In the genomic region with DNA sequence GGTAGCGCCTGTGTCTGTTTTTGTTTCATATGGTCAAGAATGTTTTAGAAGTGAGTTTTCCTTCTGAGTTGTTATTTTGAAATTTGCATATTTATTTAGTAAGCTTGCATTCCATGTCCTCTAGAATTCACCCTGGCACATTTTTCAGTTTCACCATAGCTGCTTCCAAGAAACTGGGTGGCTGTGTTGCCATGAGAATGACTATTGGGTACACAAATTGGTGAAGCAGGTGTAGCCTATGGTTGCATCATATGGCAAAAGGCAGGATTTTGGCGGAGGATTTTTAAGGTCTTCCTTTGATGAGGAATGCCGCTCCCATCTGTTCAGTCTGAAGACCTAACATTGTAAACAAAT, we compare ENCODE assay signal across 8 cellular contexts. TPM values are rescaled to one million over a fixed set of nuclear protein-coding genes. Genes with fewer than 3 reads are reported as not detected.
A peak's percentile ranks its signal among the peaks of the same experiment; 100 is the strongest.
DNase-seq lines count a peak whose midpoint lies in the region; ATAC-seq, FAIRE-seq and TF ChIP-seq lines count a peak whose summit lies in the region.

No MANE protein-coding gene starts in this region.

- peaks cover 63% of the 10 kb centered on the region for H3K79me2 ChIP-seq in GM23248 (ENCODE audit: insufficient read depth)

- TF ChIP-seq CTCF in esophagus squamous epithelium (IDR thresholded peaks at IDR 0.05) (no peak), retinal pigment epithelial cell (conservative IDR thresholded peaks at IDR 0.05; ENCODE audit: low read depth, low read length) (no peak)

- H3K27ac ChIP-seq in GM23248 (peak overlapping the region; percentile 95), SK-N-MC (no peak overlapping the region), esophagus squamous epithelium (peak overlapping the region; percentile 96 to 99 (median 98))

- H3K36me3 ChIP-seq in GM23248 (ENCODE audit: low read depth) (peaks cover 41% of the 10 kb centered on the region), SK-N-MC (ENCODE audit: insufficient read depth, low read length) (peaks cover 34% of the 10 kb centered on the region), esophagus squamous epithelium (peaks cover 4 to 36% (median 11%) of the 10 kb centered on the region in 3 donors)

- WGBS in GM23248 (ENCODE audit: low coverage in 1 of 2, low lambda C conversion rate in 2 of 2, missing lambda C conversion rate in 2 of 2), 2 experiments, result 1 to 2% methylated on average over 3 of the region's 3 CpGs
- WGBS in esophagus squamous epithelium, 2 donors, result 14 to 29% methylated on average over 3 of the region's 3 CpGs

- DNase-seq in GM23248, result no peak
- no peak for DNase-seq in SK-N-MC (ENCODE audit: low read depth, low spot score)
- DNase-seq in esophagus squamous epithelium (lab: John Stamatoyannopoulos, UW), result no peak
- DNase-seq in retinal pigment epithelial cell (ENCODE audit: low read depth), result no peak
- DNase-seq in GM12891 (ENCODE audit: insufficient read length, low spot score), result no peak
- DNase-seq in mucosa of gallbladder (ENCODE audit: low spot score), result no peak

- H3K9me3 ChIP-seq in GM23248 (ENCODE audit: low read depth) (no peaks in the 10 kb centered on the region), SK-N-MC (ENCODE audit: low read depth, low read length) (no peaks in the 10 kb centered on the region), esophagus squamous epithelium (no peaks in the 10 kb centered on the region)

- H3K27me3 ChIP-seq in GM23248 (replicated peaks; ENCODE audit: insufficient read depth) (no peaks in the 10 kb centered on the region), esophagus squamous epithelium (no peaks in the 10 kb centered on the region)

- peaks cover 50% of the 10 kb centered on the region for H3F3A ChIP-seq in GM23248 (ENCODE audit: insufficient read depth)

- peaks cover 36% of the 10 kb centered on the region for H4K20me1 ChIP-seq in GM23248 (ENCODE audit: insufficient read depth)

- peak overlapping the region; percentile 96 for H3K4me2 ChIP-seq in GM23248 (ENCODE audit: unreplicated experiment)

- H3K9me2 ChIP-seq in GM23248 (ENCODE audit: insufficient read depth), result no peaks in the 10 kb centered on the region

- TF ChIP-seq POLR2A in esophagus squamous epithelium (IDR thresholded peaks at IDR 0.05), result no peak
- no peak for TF ChIP-seq POLR2A in GM12891 (IDR thresholded peaks at IDR 0.05; ENCODE audit: low read depth, low read length)

- intact Hi-C loops in esophagus squamous epithelium (cut with DNase I), result no loop called here

- no peak for FAIRE-seq in GM12891 (lab: Jason Lieb, UNC)

- in situ Hi-C loops in GM23248 (cut with MboI), result no loop called here

- no peak overlapping the region for H2AFZ ChIP-seq in GM23248

- ATAC-seq in HG03442 (IDR thresholded peaks at IDR 0.05; ENCODE audit: unreplicated experiment) (no peak), GM18909 (IDR thresholded peaks at IDR 0.05; ENCODE audit: poor library complexity, unreplicated experiment) (no peak)

- H3K4me1 ChIP-seq in GM23248 (ENCODE audit: insufficient read depth) (peaks cover 35% of the 10 kb centered on the region), esophagus squamous epithelium (peaks cover 20 to 62% (median 29%) of the 10 kb centered on the region in 3 donors)

- H3K4me3 ChIP-seq in GM23248, result peak overlapping the region; percentile 98
- peak overlapping the region; percentile 83 for H3K4me3 ChIP-seq in SK-N-MC
- peak overlapping the region; percentile 73 to 90 (median 78) for H3K4me3 ChIP-seq in esophagus squamous epithelium
- H3K4me3 ChIP-seq in retinal pigment epithelial cell (ENCODE audit: low read length), result peak overlapping the region; percentile 99

- H3K9ac ChIP-seq in GM23248 (peak overlapping the region; percentile 100), SK-N-MC (ENCODE audit: insufficient read length) (peak overlapping the region; percentile 88)

TF ChIP-seq in GM12891, 5 proteins besides CTCF, POLR2A, EP300 and RAD21:
- TF ChIP-seq SPI1 (IDR thresholded peaks at IDR 0.05; ENCODE audit: low read depth, low read length), result no peak
- no peak for TF ChIP-seq POU2F2 (IDR thresholded peaks at IDR 0.05; ENCODE audit: low read depth, low read length)
- TF ChIP-seq POLR2AphosphoS5 (IDR thresholded peaks at IDR 0.05; ENCODE audit: low read depth, low read length), result no peak
- TF ChIP-seq PAX5 (IDR thresholded peaks at IDR 0.05; ENCODE audit: insufficient read depth, low read length, severe bottlenecking), result no peak
- TF ChIP-seq TAF1 (IDR thresholded peaks at IDR 0.05; ENCODE audit: low read depth, low read length), result no peak

RNA-seq across cellular contexts. Expression of a gene that starts 1.3 kb away (rescaled TPM):
- 218 TPM in 2 replicates for total RNA-seq in GM23248 (2014; rRNA removed; shearing (Covaris generic))
- polyA plus RNA-seq in GM23248 (2016; fragmentation: Nextera tagmentation; extraction: Ambion mirVana), result 299 and 302 TPM in 2 replicates
- total RNA-seq in esophagus squamous epithelium (10 to 100 TPM; 40.6 to 81.3 (median 43.9) TPM), mucosa of gallbladder (144 TPM)
- 92.3 TPM for polyA plus RNA-seq in GM12891 (2012; ENCODE audit: low read depth, missing spikeins)

RNA-seq across cellular contexts. Expression of a gene that starts 28.5 kb away (rescaled TPM):
- total RNA-seq in GM23248 (2014; rRNA removed; shearing (Covaris generic)), result not detected in 2 replicates
- not detected in 2 replicates for polyA plus RNA-seq in GM23248 (2016; fragmentation: Nextera tagmentation; extraction: Ambion mirVana)
- total RNA-seq in esophagus squamous epithelium, result under 1 TPM in 3 of 4 donors, not detected in 1; 0.19 to 0.32 (median 0.31) TPM
- polyA plus RNA-seq in GM12891 (2012; ENCODE audit: low read depth, missing spikeins), result 7.3 TPM
- 0.26 TPM for total RNA-seq in mucosa of gallbladder

RNA-seq across cellular contexts. Expression of a gene that starts 56.1 kb away (rescaled TPM):
- total RNA-seq in GM23248 (2014; rRNA removed; shearing (Covaris generic)), result 17.1 and 23.8 TPM in 2 replicates
- polyA plus RNA-seq in GM23248 (2016; fragmentation: Nextera tagmentation; extraction: Ambion mirVana), result 9.3 and 10.6 TPM in 2 replicates
- total RNA-seq in esophagus squamous epithelium (10 to 100 TPM in 3 of 4 donors, 1 to 10 TPM in 1; 7.7 to 25.2 (median 14.1) TPM), mucosa of gallbladder (37.2 TPM)
- polyA plus RNA-seq in GM12891 (2012; ENCODE audit: low read depth, missing spikeins), result 44.7 TPM
